In the genomic region with DNA sequence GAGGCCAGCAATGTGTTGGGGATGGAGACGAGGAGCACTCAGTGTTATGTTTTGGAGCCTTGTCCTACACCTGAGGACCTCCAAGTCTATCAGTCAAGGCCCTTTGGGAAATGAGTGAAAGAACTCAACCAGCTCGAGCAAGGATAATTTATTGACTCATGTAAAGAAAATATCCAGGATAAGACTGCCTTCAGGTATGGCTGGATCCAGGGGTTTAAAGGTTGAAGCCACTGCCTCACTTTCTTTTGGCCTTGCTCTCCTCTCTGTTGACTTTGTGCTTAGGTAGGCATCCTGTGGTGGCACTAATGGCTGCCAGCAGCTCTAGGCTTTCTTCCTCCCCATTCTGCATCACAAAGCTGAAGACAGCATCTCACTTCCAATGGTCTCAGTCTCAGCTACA, we compare ENCODE assay signal across 1 cellular context.
TF ChIP-seq lines count a peak whose summit lies in the region.

No MANE protein-coding gene starts in this region.

TF ChIP-seq in IMR-90, 13 proteins besides CTCF, POLR2A, EP300 and RAD21:
- no peak for TF ChIP-seq CHD1 (IDR thresholded peaks at IDR 0.05; ENCODE audit: low read depth, low read length)
- TF ChIP-seq CEBPB (IDR thresholded peaks at IDR 0.05; ENCODE audit: low read depth, low read length): no peak
- TF ChIP-seq SMC3 (IDR thresholded peaks at IDR 0.05; ENCODE audit: low read depth, low read length): no peak
- TF ChIP-seq ELK1 (IDR thresholded peaks at IDR 0.05; ENCODE audit: borderline replicate concordance, low read depth, low read length): no peak
- no peak for TF ChIP-seq MXI1 (IDR thresholded peaks at IDR 0.05; ENCODE audit: borderline replicate concordance, low read depth, low read length)
- TF ChIP-seq RCOR1 (IDR thresholded peaks at IDR 0.05; ENCODE audit: insufficient replicate concordance, low read length): no peak
- TF ChIP-seq FOS (IDR thresholded peaks at IDR 0.05; ENCODE audit: low read depth, low read length): no peak
- no peak for TF ChIP-seq BHLHE40 (IDR thresholded peaks at IDR 0.05; ENCODE audit: low read depth, low read length)
- TF ChIP-seq RFX5 (IDR thresholded peaks at IDR 0.05; ENCODE audit: low read depth, low read length): no peak
- no peak for TF ChIP-seq MAFK (IDR thresholded peaks at IDR 0.05; ENCODE audit: low read depth, low read length)
- TF ChIP-seq, protein P1, sequence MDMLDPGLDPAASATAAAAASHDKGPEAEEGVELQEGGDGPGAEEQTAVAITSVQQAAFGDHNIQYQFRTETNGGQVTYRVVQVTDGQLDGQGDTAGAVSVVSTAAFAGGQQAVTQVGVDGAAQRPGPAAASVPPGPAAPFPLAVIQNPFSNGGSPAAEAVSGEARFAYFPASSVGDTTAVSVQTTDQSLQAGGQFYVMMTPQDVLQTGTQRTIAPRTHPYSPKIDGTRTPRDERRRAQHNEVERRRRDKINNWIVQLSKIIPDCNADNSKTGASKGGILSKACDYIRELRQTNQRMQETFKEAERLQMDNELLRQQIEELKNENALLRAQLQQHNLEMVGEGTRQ (IDR thresholded peaks at IDR 0.05; ENCODE audit: low read depth, low read length): no peak
- TF ChIP-seq MAZ (IDR thresholded peaks at IDR 0.05; ENCODE audit: borderline replicate concordance, low read depth, low read length): no peak
- no peak for TF ChIP-seq NFE2L2 (IDR thresholded peaks at IDR 0.05; ENCODE audit: low read depth, low read length)
TF ChIP-seq in IMR-90: peak in this region for 0.
